8 cellular contexts compared by ENCODE assay signal in the genomic region with DNA sequence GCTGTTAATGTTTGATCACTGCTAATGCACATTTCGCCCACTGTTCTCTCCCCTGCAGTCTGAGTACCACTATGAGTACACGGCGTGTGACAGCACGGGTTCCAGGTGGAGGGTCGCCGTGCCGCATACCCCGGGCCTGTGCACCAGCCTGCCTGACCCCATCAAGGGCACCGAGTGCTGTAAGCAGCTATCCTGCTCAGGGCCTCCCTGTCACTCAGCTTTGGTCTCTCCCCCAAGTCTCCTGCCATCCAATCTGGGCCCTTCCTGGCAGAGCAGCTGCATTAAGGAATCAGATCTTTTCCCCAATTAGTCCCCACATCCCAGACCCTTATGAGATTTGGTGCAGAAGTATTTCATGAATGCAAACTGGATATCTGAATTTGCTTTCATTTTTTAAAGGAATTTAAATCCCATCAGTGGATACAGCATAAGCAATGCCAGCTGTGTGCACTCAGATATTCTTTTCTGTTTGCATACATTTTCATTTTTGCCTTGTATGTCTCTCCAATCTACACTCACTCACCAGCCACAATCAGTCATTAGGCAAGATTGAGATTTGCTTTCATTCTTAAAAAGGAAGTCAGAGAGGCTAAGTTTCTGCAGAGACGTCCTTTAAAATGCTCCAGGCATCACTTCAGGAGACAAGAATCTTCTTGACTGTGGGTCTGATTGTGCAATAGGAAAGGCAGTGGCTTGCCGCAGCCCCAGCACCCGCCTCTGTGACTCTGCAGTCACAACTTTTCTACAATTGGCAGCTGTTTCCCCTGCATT. TPM values are rescaled to one million over a fixed set of nuclear protein-coding genes. Genes with fewer than 3 reads are reported as not detected.
DNase-seq lines count a peak whose midpoint lies in the region; ATAC-seq and TF ChIP-seq lines count a peak whose summit lies in the region.

No MANE protein-coding gene starts in this region.

- TF ChIP-seq EP300 in SK-N-SH (IDR thresholded peaks at IDR 0.05; ENCODE audit: borderline replicate concordance in 1 of 2, low read depth in 1 of 2, low read length in 1 of 2): no peak

- H3K9me2 ChIP-seq in SK-N-SH: no peaks in the 10 kb centered on the region

- no peaks in the 10 kb centered on the region for H3K27me3 ChIP-seq in SK-N-SH (ENCODE audit: insufficient read depth)
- H3K27me3 ChIP-seq in naive thymus-derived CD4-positive, alpha-beta T cell (ENCODE audit: control insufficient read depth in 2 of 2, insufficient read depth in 2 of 2, low read length in 2 of 2): no peaks in the 10 kb centered on the region

- H3K79me2 ChIP-seq in SK-N-SH (ENCODE audit: insufficient read depth): no peaks in the 10 kb centered on the region

- H3K9me3 Mint-ChIP-seq in activated CD4-positive, alpha-beta T cell treated with anti-CD3 and anti-CD28 coated beads, Interleukin-2, amount 10 ng/mL, durations not matched to agents 24 days and 14 days: no peaks in the 10 kb centered on the region
- no peaks in the 10 kb centered on the region for H3K9me3 Mint-ChIP-seq in effector memory CD8-positive, alpha-beta T cell
- H3K9me3 Mint-ChIP-seq in naive thymus-derived CD4-positive, alpha-beta T cell: no peaks in the 10 kb centered on the region

- peaks cover 2% of the 10 kb centered on the region for H3K36me3 Mint-ChIP-seq in activated CD4-positive, alpha-beta T cell treated with anti-CD3 and anti-CD28 coated beads, Interleukin-2, amount 10 ng/mL, durations not matched to agents 24 days and 14 days (ENCODE audit: low read depth)
- H3K36me3 Mint-ChIP-seq in effector memory CD8-positive, alpha-beta T cell (ENCODE audit: insufficient read depth): peaks cover 5% of the 10 kb centered on the region
- H3K36me3 Mint-ChIP-seq in naive thymus-derived CD4-positive, alpha-beta T cell: peaks cover 0 to 15% (median 4%) of the 10 kb centered on the region in 5 donors

- DNase-seq in activated CD4-positive, alpha-beta T cell treated with anti-CD3 and anti-CD28 coated beads, Interleukin-2, amount 10 ng/mL, durations not matched to agents 24 days and 14 days: peak; percentile 87
- DNase-seq in activated CD4-positive, alpha-beta T cell treated with anti-CD3 and anti-CD28 coated beads for 4 hours: no peak
- DNase-seq in SK-N-SH (no peak), NCI-H187 treated with DMSO at 0.1 percent for 48 hours (lab: John Stamatoyannopoulos, UW) (no peak), NCI-H69 (lab: John Stamatoyannopoulos, UW) (no peak)
- DNase-seq in effector memory CD8-positive, alpha-beta T cell: peak in 2 of 3 experiments; percentile 5 to 18
- peak in 5 of 9 donors; percentile 5 to 45 (median 12) for DNase-seq in naive thymus-derived CD4-positive, alpha-beta T cell

- H4K20me1 ChIP-seq in SK-N-SH (ENCODE audit: insufficient read depth): no peaks in the 10 kb centered on the region

- POLR2A ChIA-PET in SK-N-SH (lab: Yijun Ruan, JAX): no interaction called here
- POLR2A ChIA-PET in naive thymus-derived CD4-positive, alpha-beta T cell (lab: Charles Lee): interaction anchor here (1.2 kb wide), 1 partner anchor 9 kb away, joined by 3 read pairs; no protein-coding TSS in a partner anchor

- no peak for TF ChIP-seq RAD21 in SK-N-SH (IDR thresholded peaks at IDR 0.05; ENCODE audit: low read length)

- no peaks in the 10 kb centered on the region; a peak in 1 of 4 replicates for H3K4me1 ChIP-seq in SK-N-SH (ENCODE audit: control insufficient read depth in 1 of 2, insufficient read depth in 2 of 2, low read depth in 1 of 2, low read length in 1 of 2)
- peaks cover 0 to 14% of the 10 kb centered on the region in 2 donors for H3K4me1 ChIP-seq in naive thymus-derived CD4-positive, alpha-beta T cell (ENCODE audit: control insufficient read depth in 2 of 2, insufficient read depth in 2 of 2, low read length in 2 of 2)

- ATAC-seq in HG03045 (IDR thresholded peaks at IDR 0.05; ENCODE audit: unreplicated experiment): peak; percentile 54
- ATAC-seq in effector memory CD8-positive, alpha-beta T cell (replicated peaks): peak; percentile 95
- ATAC-seq in naive thymus-derived CD4-positive, alpha-beta T cell: peak; percentile 88

- no peaks in the 10 kb centered on the region for H3K9me3 ChIP-seq in SK-N-SH
- no peaks in the 10 kb centered on the region for H3K9me3 ChIP-seq in naive thymus-derived CD4-positive, alpha-beta T cell (ENCODE audit: control insufficient read depth in 2 of 3, low read length in 3 of 3)

- no peak for TF ChIP-seq CTCF in SK-N-SH (IDR thresholded peaks at IDR 0.05)

- H2AFZ ChIP-seq in SK-N-SH (ENCODE audit: low read depth): peak overlapping the region; percentile 86

- H3K4me3 Mint-ChIP-seq in activated CD4-positive, alpha-beta T cell treated with anti-CD3 and anti-CD28 coated beads, Interleukin-2, amount 10 ng/mL, durations not matched to agents 24 days and 14 days: peak overlapping the region; percentile 72
- peak overlapping the region; percentile 13 to 69 for H3K4me3 Mint-ChIP-seq in effector memory CD8-positive, alpha-beta T cell
- peak overlapping the region in 6 of 10 donors; percentile 31 to 72 (median 52) for H3K4me3 Mint-ChIP-seq in naive thymus-derived CD4-positive, alpha-beta T cell

- peak overlapping the region; percentile 66; the same call in 1 of the 2 replicates for H3K4me2 ChIP-seq in SK-N-SH

- no peaks in the 10 kb centered on the region for H3K27me3 Mint-ChIP-seq in activated CD4-positive, alpha-beta T cell treated with anti-CD3 and anti-CD28 coated beads, Interleukin-2, amount 10 ng/mL, durations not matched to agents 24 days and 14 days
- no peaks in the 10 kb centered on the region for H3K27me3 Mint-ChIP-seq in effector memory CD8-positive, alpha-beta T cell
- H3K27me3 Mint-ChIP-seq in naive thymus-derived CD4-positive, alpha-beta T cell: no peaks in the 10 kb centered on the region

- H3K36me3 ChIP-seq in SK-N-SH (replicated peaks in 1 of 2; ENCODE audit: control insufficient read depth in 1 of 2, insufficient read depth in 2 of 2, low read length in 1 of 2): no peaks in the 10 kb centered on the region
- no peaks in the 10 kb centered on the region for H3K36me3 ChIP-seq in naive thymus-derived CD4-positive, alpha-beta T cell (ENCODE audit: control insufficient read depth in 2 of 3, insufficient read depth in 3 of 3, low read length in 3 of 3)

- CTCF ChIA-PET in SK-N-SH (lab: Yijun Ruan, JAX): interaction anchor here (1.3 kb wide), 1 partner anchor 9 kb away, joined by 3 read pairs; no protein-coding TSS in a partner anchor
- CTCF ChIA-PET in naive thymus-derived CD4-positive, alpha-beta T cell (lab: Charles Lee): interaction anchor here (0.6 to 0.8 kb wide), 2 partner anchors 50 to 354 kb away, joined by 3 to 4 read pairs; no protein-coding TSS in a partner anchor

- H3K27ac ChIP-seq in SK-N-SH (ENCODE audit: low read depth in 2 of 2, low read length in 1 of 2): peak overlapping the region in 1 of 2 experiments; percentile 27; a peak in 1 of 4 replicates
- H3K27ac ChIP-seq in naive thymus-derived CD4-positive, alpha-beta T cell (ENCODE audit: low read depth, low read length): no peak overlapping the region

- H3K9ac ChIP-seq in SK-N-SH: no peak overlapping the region

- H3K4me3 ChIP-seq in SK-N-SH (ENCODE audit: low read depth in 2 of 2, low read length in 1 of 2): no peak overlapping the region; a peak in 2 of 4 replicates
- H3K4me3 ChIP-seq in naive thymus-derived CD4-positive, alpha-beta T cell (ENCODE audit: low read length): no peak overlapping the region

- intact Hi-C loops in activated CD4-positive, alpha-beta T cell treated with anti-CD3 and anti-CD28 coated beads, Interleukin-2, amount 10 ng/mL, durations not matched to agents 24 days and 14 days (cut with micrococcal nuclease): loop anchor here (1.0 kb wide), 2 partner anchors 46 to 50 kb away; a partner anchor contains a TSS
- intact Hi-C loops in naive thymus-derived CD4-positive, alpha-beta T cell (cut with micrococcal nuclease): loop anchor here in 1 of 2 donors (1.0 to 5.0 kb wide), 3 partner anchors 31 to 62 kb away; a partner anchor contains a TSS

- H3F3A ChIP-seq in SK-N-SH (replicated peaks; ENCODE audit: insufficient read depth): peaks cover 9% of the 10 kb centered on the region

- H3K27ac Mint-ChIP-seq in activated CD4-positive, alpha-beta T cell treated with anti-CD3 and anti-CD28 coated beads, Interleukin-2, amount 10 ng/mL, durations not matched to agents 24 days and 14 days: peak overlapping the region; percentile 77
- H3K27ac Mint-ChIP-seq in effector memory CD8-positive, alpha-beta T cell: peak overlapping the region; percentile 35 to 44
- H3K27ac Mint-ChIP-seq in naive thymus-derived CD4-positive, alpha-beta T cell: peak overlapping the region in 8 of 9 donors; percentile 58 to 87 (median 75)

- 55% methylated on average over 5 of the region's 12 CpGs for WGBS in SK-N-SH (ENCODE audit: low lambda C conversion rate)

- peaks cover 19% of the 10 kb centered on the region for H3K4me1 Mint-ChIP-seq in activated CD4-positive, alpha-beta T cell treated with anti-CD3 and anti-CD28 coated beads, Interleukin-2, amount 10 ng/mL, durations not matched to agents 24 days and 14 days
- H3K4me1 Mint-ChIP-seq in effector memory CD8-positive, alpha-beta T cell (ENCODE audit: low read depth in 2 of 2): peaks cover 7 to 16% of the 10 kb centered on the region in 2 donors
- peaks cover 9 to 24% (median 18%) of the 10 kb centered on the region in 7 donors for H3K4me1 Mint-ChIP-seq in naive thymus-derived CD4-positive, alpha-beta T cell

TF ChIP-seq in SK-N-SH, 30 proteins besides CTCF, POLR2A, EP300 and RAD21 (continues in another document):
- TF ChIP-seq TCF12 (IDR thresholded peaks at IDR 0.05) (no peak), SMC3 (IDR thresholded peaks at IDR 0.05; ENCODE audit: low read depth, low read length) (no peak)

RNA-seq across cellular contexts. Expression of a gene that starts 48.1 kb away (rescaled TPM):
- 30.3 and 32.0 TPM in 2 replicates for total RNA-seq in activated CD4-positive, alpha-beta T cell treated with anti-CD3 and anti-CD28 coated beads, Interleukin-2, amount 10 ng/mL, durations not matched to agents 24 days and 14 days
- polyA plus RNA-seq in SK-N-SH (2012; rRNA removed): 1.1 and 1.2 TPM in 2 replicates
- 0.67 and 0.89 TPM in 2 replicates for polyA plus RNA-seq in SK-N-SH (2012; cell fraction: cytosol; rRNA removed)
- 1.7 and 1.9 TPM in 2 replicates for polyA plus RNA-seq in SK-N-SH (2012; cell fraction: nucleus; rRNA removed)
- total RNA-seq in naive thymus-derived CD4-positive, alpha-beta T cell: 10 to 100 TPM in 2 of 5 experiments, 1 to 10 TPM in 3; 4.4 to 12.3 (median 6.7) TPM
- polyA plus RNA-seq in naive thymus-derived CD4-positive, alpha-beta T cell: 10 to 100 TPM in 1 of 2 donors, 1 to 10 TPM in 1; 7.1 to 10.3 TPM

RNA-seq across cellular contexts. Expression of a gene that starts 51.7 kb away (rescaled TPM):
- 141 and 150 TPM in 2 replicates for total RNA-seq in activated CD4-positive, alpha-beta T cell treated with anti-CD3 and anti-CD28 coated beads, Interleukin-2, amount 10 ng/mL, durations not matched to agents 24 days and 14 days
- 98.3 and 106 TPM in 2 replicates for polyA plus RNA-seq in SK-N-SH (2012; rRNA removed)
- polyA plus RNA-seq in SK-N-SH (2012; cell fraction: cytosol; rRNA removed): 95.9 and 106 TPM in 2 replicates
- polyA plus RNA-seq in SK-N-SH (2012; cell fraction: nucleus; rRNA removed): 152 and 184 TPM in 2 replicates
- 100 to 1,000 TPM; 110 to 173 (median 135) TPM for total RNA-seq in naive thymus-derived CD4-positive, alpha-beta T cell
- polyA plus RNA-seq in naive thymus-derived CD4-positive, alpha-beta T cell: 100 to 1,000 TPM; 134 to 179 TPM

Comparison
In these comparisons a context has a peak if more than half of its experiments do, and no peak if none do; other contexts are left out.
1. DNase-seq: peak in activated CD4-positive, alpha-beta T cell treated with anti-CD3 and anti-CD28 coated beads, Interleukin-2, amount 10 ng/mL, durations not matched to agents 24 days and 14 days (single experiment), effector memory CD8-positive, alpha-beta T cell (2 of 3) and naive thymus-derived CD4-positive, alpha-beta T cell (5 of 9); none in activated CD4-positive, alpha-beta T cell treated with anti-CD3 and anti-CD28 coated beads for 4 hours (0 of 2), SK-N-SH (single experiment), NCI-H187 treated with DMSO at 0.1 percent for 48 hours (single experiment) and NCI-H69 (single experiment).
2. Peak in every context shown above with its lines, with median percentiles within 50 percentile points of each other: H3K27ac Mint-ChIP-seq, H3K4me3 Mint-ChIP-seq and ATAC-seq.